Comparison of ENCODE assay signal across 8 cellular contexts in genomic region chr9:32350682-32351081, GRCh38. TPM values are rescaled to one million over a fixed set of nuclear protein-coding genes. Genes with fewer than 3 reads are reported as not detected.
A peak's percentile ranks its signal among the peaks of the same experiment; 100 is the strongest.
DNase-seq lines count a peak whose midpoint lies in the region; ATAC-seq, FAIRE-seq and TF ChIP-seq lines count a peak whose summit lies in the region.

No MANE protein-coding gene starts in this region.

- no peaks in the 10 kb centered on the region for H3K79me2 ChIP-seq in GM23248 (ENCODE audit: insufficient read depth)

- H3K27ac Mint-ChIP-seq in osteocyte (ENCODE audit: unreplicated experiment): no peak overlapping the region

- no peak for TF ChIP-seq CTCF in bronchial epithelial cell (IDR thresholded peaks at IDR 0.05; ENCODE audit: insufficient read depth, low read length, severe bottlenecking)
- peak; percentile 56 for TF ChIP-seq CTCF in osteocyte (IDR thresholded peaks at IDR 0.05)

- H3K4me1 ChIP-seq in GM23248 (ENCODE audit: insufficient read depth): no peaks in the 10 kb centered on the region

- in situ Hi-C loops in GM23248 (cut with MboI): no loop called here

- H3K4me1 Mint-ChIP-seq in osteocyte (ENCODE audit: unreplicated experiment): no peaks in the 10 kb centered on the region

- H3K4me3 ChIP-seq in GM23248: no peak overlapping the region
- H3K4me3 ChIP-seq in bronchial epithelial cell (ENCODE audit: low read depth, low read length): no peak overlapping the region

- no peak for ATAC-seq in GM18498 (IDR thresholded peaks at IDR 0.05; ENCODE audit: unreplicated experiment)

- H3K36me3 Mint-ChIP-seq in osteocyte (ENCODE audit: unreplicated experiment): no peaks in the 10 kb centered on the region

- no peak overlapping the region for H3K4me3 Mint-ChIP-seq in osteocyte (ENCODE audit: unreplicated experiment)

- H3K9me3 Mint-ChIP-seq in osteocyte (ENCODE audit: unreplicated experiment): no peaks in the 10 kb centered on the region

- H3K27me3 Mint-ChIP-seq in osteocyte (ENCODE audit: unreplicated experiment): peaks cover 43% of the 10 kb centered on the region

- H3K9me2 ChIP-seq in GM23248 (ENCODE audit: insufficient read depth): no peaks in the 10 kb centered on the region

- no peak overlapping the region for H3K4me2 ChIP-seq in GM23248 (ENCODE audit: unreplicated experiment)

- no peaks in the 10 kb centered on the region for H3F3A ChIP-seq in GM23248 (ENCODE audit: insufficient read depth)

- FAIRE-seq in bronchial epithelial cell (lab: Jason Lieb, UNC): no peak

- H3K36me3 ChIP-seq in GM23248 (ENCODE audit: low read depth) (no peaks in the 10 kb centered on the region), bronchial epithelial cell (ENCODE audit: control insufficient read depth, insufficient read depth, low read length) (no peaks in the 10 kb centered on the region)

- peak; percentile 22 for DNase-seq in GM23248
- DNase-seq in NCI-H1694 (lab: John Stamatoyannopoulos, UW): peak; percentile 62
- DNase-seq in bronchial epithelial cell (ENCODE audit: low read depth): peak; percentile 52
- DNase-seq in osteocyte (ENCODE audit: extremely low spot score, unreplicated experiment): no peak
- DNase-seq in NCI-H2107 (lab: John Stamatoyannopoulos, UW): no peak
- DNase-seq in activated naive CD4-positive, alpha-beta T cell treated with anti-CD3 and anti-CD28 coated beads, Interleukin-2, amount 50 U/mL, for 16 hours: no peak
- DNase-seq in nucleus accumbens (lab: John Stamatoyannopoulos, UW): no peak

- no peaks in the 10 kb centered on the region for H4K20me1 ChIP-seq in GM23248 (ENCODE audit: insufficient read depth)

- no peak overlapping the region for H3K9ac ChIP-seq in GM23248

- H3K27ac ChIP-seq in GM23248: no peak overlapping the region

- H2AFZ ChIP-seq in GM23248: no peak overlapping the region

- no peaks in the 10 kb centered on the region for H3K9me3 ChIP-seq in GM23248 (ENCODE audit: low read depth)

- H3K27me3 ChIP-seq in GM23248 (replicated peaks; ENCODE audit: insufficient read depth) (no peaks in the 10 kb centered on the region), bronchial epithelial cell (ENCODE audit: control insufficient read depth, insufficient read depth, low read length) (no peaks in the 10 kb centered on the region)

RNA-seq across cellular contexts. Expression of gene ACO1, which starts 33.8 kb away (rescaled TPM):
- 79.5 and 84.1 TPM in 2 replicates for total RNA-seq in GM23248 (2014; rRNA removed; shearing (Covaris generic))
- 72.0 and 76.7 TPM in 2 replicates for polyA plus RNA-seq in GM23248 (2016; fragmentation: Nextera tagmentation; extraction: Ambion mirVana)
- total RNA-seq in bronchial epithelial cell (11.8 and 12.9 TPM in 2 replicates), osteocyte (41.0 and 42.0 TPM in 2 replicates)

Comparison
In these comparisons a context has a peak if more than half of its experiments do, and no peak if none do; other contexts are left out.
1. DNase-seq: peak in GM23248 (single experiment), NCI-H1694 (single experiment) and bronchial epithelial cell (single experiment); none in osteocyte (single experiment), NCI-H2107 (single experiment), activated naive CD4-positive, alpha-beta T cell treated with anti-CD3 and anti-CD28 coated beads, Interleukin-2, amount 50 U/mL, for 16 hours (single experiment) and nucleus accumbens (0 of 56).